In genomic region chr1:170067253-170067819, GRCh38 we compare ENCODE assay signal across 10 cellular contexts. TPM values are rescaled to one million over a fixed set of nuclear protein-coding genes. Genes with fewer than 3 reads are reported as not detected.
DNase-seq lines count a peak whose midpoint lies in the region; ATAC-seq and TF ChIP-seq lines count a peak whose summit lies in the region.
"Had no signal": no experiment of that assay in that cellular context is flagged by ENCODE, and none has a peak within 500 bp of the region (broad histone marks: within the 10 kb centered on the region; RNA-seq: fewer than 3 reads in every experiment).

No MANE protein-coding gene starts in this region.

- TF ChIP-seq EP300 in stomach (IDR thresholded peaks at IDR 0.05), result no peak

- ATAC-seq in HG02642 (IDR thresholded peaks at IDR 0.05; ENCODE audit: poor library complexity, unreplicated experiment) (peak; percentile 48), WTC11 (0 out of 2 replicates have a peak, but pooled peaks have one; percentile 38)

- no peaks in the 10 kb centered on the region for H3K27me3 Mint-ChIP-seq in activated T-cell treated with anti-CD3 and anti-CD28 coated beads, Interleukin-2, amount 50 U/mL, for 24 hours
- no peaks in the 10 kb centered on the region; the same call in 1 of the 2 replicates for H3K27me3 Mint-ChIP-seq in WTC11 (ENCODE audit: low read depth)
- H3K27me3 Mint-ChIP-seq: naive B cell had no signal

- no peaks in the 10 kb centered on the region for H3K36me3 ChIP-seq in stomach
- H3K36me3 ChIP-seq: esophagus squamous epithelium had no signal

- peak overlapping the region; percentile 44 for H3K27ac Mint-ChIP-seq in activated T-cell treated with anti-CD3 and anti-CD28 coated beads, Interleukin-2, amount 50 U/mL, for 24 hours
- no peak overlapping the region for H3K27ac Mint-ChIP-seq in WTC11

- no peak for TF ChIP-seq POLR2A in stomach (IDR thresholded peaks at IDR 0.05)

- H3K27ac ChIP-seq in stomach, result no peak overlapping the region
- H3K27ac ChIP-seq: esophagus squamous epithelium had no signal

- WGBS in stomach, 5 donors, result 69 to 77% (median 73%) methylated on average over 3 of the region's 3 CpGs

- H3K9me3 ChIP-seq in stomach, result peaks cover 0 to 4% (median 0%) of the 10 kb centered on the region in 4 donors
- H3K9me3 ChIP-seq: esophagus squamous epithelium had no signal

- no peak overlapping the region for H3K4me3 ChIP-seq in stomach
- H3K4me3 ChIP-seq: esophagus squamous epithelium had no signal

- POLR2A ChIA-PET in WTC11 (lab: Charles Lee), result no interaction called here

- intact Hi-C loops in stomach (cut with DNase I; ENCODE audit: low total_unique reads), result no loop called here

- no peaks in the 10 kb centered on the region for H3K27me3 ChIP-seq in stomach
- H3K27me3 ChIP-seq: esophagus squamous epithelium had no signal

- CTCF ChIA-PET in WTC11 (lab: Charles Lee), result no interaction called here

- no peak overlapping the region for H3K4me3 Mint-ChIP-seq in activated T-cell treated with anti-CD3 and anti-CD28 coated beads, Interleukin-2, amount 50 U/mL, for 24 hours
- H3K4me3 Mint-ChIP-seq in WTC11, result no peak overlapping the region
- H3K4me3 Mint-ChIP-seq: naive B cell had no signal

- H3K9me3 Mint-ChIP-seq in activated T-cell treated with anti-CD3 and anti-CD28 coated beads, Interleukin-2, amount 50 U/mL, for 24 hours, result peaks cover 2% of the 10 kb centered on the region
- no peaks in the 10 kb centered on the region for H3K9me3 Mint-ChIP-seq in WTC11

- peaks cover 62% of the 10 kb centered on the region for H3K4me1 Mint-ChIP-seq in activated T-cell treated with anti-CD3 and anti-CD28 coated beads, Interleukin-2, amount 50 U/mL, for 24 hours (ENCODE audit: low read depth)
- H3K4me1 Mint-ChIP-seq in WTC11, result no peaks in the 10 kb centered on the region

- no peak for DNase-seq in activated T-cell treated with anti-CD3 and anti-CD28 coated beads, Interleukin-2, amount 50 U/mL, for 24 hours
- DNase-seq in activated T-cell treated with anti-CD3 and anti-CD28 coated beads for 4 hours (no peak), WTC11 (ENCODE audit: low spot score) (no peak), pulmonary artery endothelial cell (ENCODE audit: low read depth, low spot score) (peak; percentile 4), C1 segment of cervical spinal cord (lab: John Stamatoyannopoulos, UW) (no peak), stomach (no peak)
- DNase-seq in NK-92 treated with Interleukin-12 subunit alpha and Interleukin-12 subunit beta, amount 100 ng/mL, for 24 hours (lab: John Stamatoyannopoulos, UW), result no peak
- DNase-seq: esophagus squamous epithelium, naive B cell had no signal

- no peak for TF ChIP-seq CTCF in WTC11 (IDR thresholded peaks at IDR 0.05)
- no peak for TF ChIP-seq CTCF in stomach (IDR thresholded peaks at IDR 0.05)

- peaks cover 2% of the 10 kb centered on the region for H3K36me3 Mint-ChIP-seq in activated T-cell treated with anti-CD3 and anti-CD28 coated beads, Interleukin-2, amount 50 U/mL, for 24 hours (ENCODE audit: low read depth)
- no peaks in the 10 kb centered on the region for H3K36me3 Mint-ChIP-seq in WTC11

- peaks cover 0 to 16% (median 5%) of the 10 kb centered on the region in 4 donors for H3K4me1 ChIP-seq in stomach

TF ChIP-seq in WTC11, 78 proteins besides CTCF, POLR2A, EP300 and RAD21:
- TF ChIP-seq AR (CRISPR knock-in tag; IDR thresholded peaks at IDR 0.05) (no peak), NFE2L1 (CRISPR knock-in tag; IDR thresholded peaks at IDR 0.05) (no peak), PREB (CRISPR knock-in tag; IDR thresholded peaks at IDR 0.05; ENCODE audit: borderline replicate concordance) (no peak), AFF4 (CRISPR knock-in tag; IDR thresholded peaks at IDR 0.05; ENCODE audit: borderline replicate concordance) (no peak), TCF7 (CRISPR knock-in tag; IDR thresholded peaks at IDR 0.05; ENCODE audit: low read depth) (no peak), CDX4 (CRISPR knock-in tag; IDR thresholded peaks at IDR 0.05; ENCODE audit: borderline replicate concordance) (no peak), ATF1 (CRISPR knock-in tag; IDR thresholded peaks at IDR 0.05) (no peak)
TF ChIP-seq in WTC11: peak in this region for 0.

RNA-seq across cellular contexts. Expression of gene KIFAP3, which starts 7.2 kb away (rescaled TPM):
- total RNA-seq in WTC11 (2021) (2.2 to 2.4 TPM (median 2.3 TPM) in 3 replicates), pulmonary artery endothelial cell (16.4 and 19.5 TPM in 2 replicates), stomach (10 to 100 TPM in 4 of 5 donors, 1 to 10 TPM in 1; 9.7 to 40.9 (median 16.3) TPM)
- 1 to 10 TPM; 6.3 to 7.5 (median 7.5) TPM for polyA plus RNA-seq in stomach
